In the genomic region with DNA sequence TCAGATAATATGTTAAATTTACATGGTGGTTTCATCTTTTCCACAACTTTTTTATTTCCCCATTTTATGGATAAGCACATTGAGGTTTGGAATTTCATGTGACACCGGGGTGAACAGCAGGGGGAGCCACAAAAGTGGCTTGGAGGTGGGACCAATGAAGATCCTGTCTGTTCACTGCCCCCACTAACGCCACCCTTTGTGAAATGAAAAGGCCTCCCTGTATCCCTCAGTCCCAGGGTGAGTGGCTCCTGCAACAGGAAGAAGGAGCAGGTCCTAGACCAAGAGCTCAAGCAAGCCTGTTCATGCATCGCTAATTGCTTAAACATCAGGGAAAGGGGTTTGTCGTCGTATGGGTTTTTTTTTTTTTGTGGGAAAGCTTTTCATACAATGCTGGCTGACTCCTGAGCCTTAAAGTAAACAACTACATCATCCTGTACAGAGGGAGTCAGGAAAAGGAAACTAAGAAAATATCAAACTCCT, we compare ENCODE assay signal across 11 cellular contexts.
DNase-seq lines count a peak whose midpoint lies in the region; ATAC-seq and TF ChIP-seq lines count a peak whose summit lies in the region.
"Had no signal": no experiment of that assay in that cellular context is flagged by ENCODE, and none has a peak within 500 bp of the region (broad histone marks: within the 10 kb centered on the region; RNA-seq: fewer than 3 reads in every experiment).

No MANE protein-coding gene starts in this region.

- no peaks in the 10 kb centered on the region for H3K27me3 Mint-ChIP-seq in type B pancreatic cell

- H3K9me3 Mint-ChIP-seq in type B pancreatic cell = peaks cover 4% of the 10 kb centered on the region

- no peak for ATAC-seq in HG03442 (IDR thresholded peaks at IDR 0.05; ENCODE audit: unreplicated experiment)

- H3K4me3 Mint-ChIP-seq in type B pancreatic cell = no peak overlapping the region

- H3K27ac Mint-ChIP-seq in type B pancreatic cell = no peak overlapping the region

- H3K4me1 Mint-ChIP-seq in type B pancreatic cell (ENCODE audit: unreplicated experiment) = peaks cover 9% of the 10 kb centered on the region

- peak; percentile 9 for DNase-seq in NCI-H2107 treated with DMSO at 0.1 percent for 48 hours (lab: John Stamatoyannopoulos, UW; ENCODE audit: unreplicated experiment)
- DNase-seq in NCI-H2107 (lab: John Stamatoyannopoulos, UW) = no peak
- DNase-seq in fibroblast of pulmonary artery (ENCODE audit: low read depth) = peak; percentile 64
- DNase-seq in retinal pigment epithelial cell (ENCODE audit: low read depth) = peak; percentile 24
- DNase-seq in type B pancreatic cell (ENCODE audit: extremely low spot score, unreplicated experiment) = no peak
- no peak for DNase-seq in coronary artery (ENCODE audit: low spot score)
- DNase-seq: adrenal gland, NCI-H1048 had no signal

- peaks cover 10% of the 10 kb centered on the region for H3K36me3 Mint-ChIP-seq in type B pancreatic cell

- H3K4me3 ChIP-seq in fibroblast of pulmonary artery (replicated peaks; ENCODE audit: low read depth, low read length) = no peak overlapping the region
- H3K4me3 ChIP-seq in retinal pigment epithelial cell (ENCODE audit: low read length) = no peak overlapping the region
- H3K4me3 ChIP-seq in coronary artery = no peak overlapping the region
- H3K4me3 ChIP-seq: adrenal gland, tibial nerve had no signal

- TF ChIP-seq CTCF in fibroblast of pulmonary artery (IDR thresholded peaks at IDR 0.05; ENCODE audit: low read length, missing control alignments) = peak; percentile 17
- TF ChIP-seq CTCF in retinal pigment epithelial cell (conservative IDR thresholded peaks at IDR 0.05; ENCODE audit: low read depth, low read length) = no peak
- TF ChIP-seq CTCF in type B pancreatic cell (conservative IDR thresholded peaks at IDR 0.05) = no peak
- TF ChIP-seq CTCF in coronary artery (IDR thresholded peaks at IDR 0.05) = no peak

- H3K27ac ChIP-seq in coronary artery = peak overlapping the region in 1 of 2 donors; percentile 24
- H3K27ac ChIP-seq: tibial nerve had no signal

TF ChIP-seq in PFSK-1, 5 proteins besides CTCF, POLR2A, EP300 and RAD21:
- TF ChIP-seq, protein P1, sequence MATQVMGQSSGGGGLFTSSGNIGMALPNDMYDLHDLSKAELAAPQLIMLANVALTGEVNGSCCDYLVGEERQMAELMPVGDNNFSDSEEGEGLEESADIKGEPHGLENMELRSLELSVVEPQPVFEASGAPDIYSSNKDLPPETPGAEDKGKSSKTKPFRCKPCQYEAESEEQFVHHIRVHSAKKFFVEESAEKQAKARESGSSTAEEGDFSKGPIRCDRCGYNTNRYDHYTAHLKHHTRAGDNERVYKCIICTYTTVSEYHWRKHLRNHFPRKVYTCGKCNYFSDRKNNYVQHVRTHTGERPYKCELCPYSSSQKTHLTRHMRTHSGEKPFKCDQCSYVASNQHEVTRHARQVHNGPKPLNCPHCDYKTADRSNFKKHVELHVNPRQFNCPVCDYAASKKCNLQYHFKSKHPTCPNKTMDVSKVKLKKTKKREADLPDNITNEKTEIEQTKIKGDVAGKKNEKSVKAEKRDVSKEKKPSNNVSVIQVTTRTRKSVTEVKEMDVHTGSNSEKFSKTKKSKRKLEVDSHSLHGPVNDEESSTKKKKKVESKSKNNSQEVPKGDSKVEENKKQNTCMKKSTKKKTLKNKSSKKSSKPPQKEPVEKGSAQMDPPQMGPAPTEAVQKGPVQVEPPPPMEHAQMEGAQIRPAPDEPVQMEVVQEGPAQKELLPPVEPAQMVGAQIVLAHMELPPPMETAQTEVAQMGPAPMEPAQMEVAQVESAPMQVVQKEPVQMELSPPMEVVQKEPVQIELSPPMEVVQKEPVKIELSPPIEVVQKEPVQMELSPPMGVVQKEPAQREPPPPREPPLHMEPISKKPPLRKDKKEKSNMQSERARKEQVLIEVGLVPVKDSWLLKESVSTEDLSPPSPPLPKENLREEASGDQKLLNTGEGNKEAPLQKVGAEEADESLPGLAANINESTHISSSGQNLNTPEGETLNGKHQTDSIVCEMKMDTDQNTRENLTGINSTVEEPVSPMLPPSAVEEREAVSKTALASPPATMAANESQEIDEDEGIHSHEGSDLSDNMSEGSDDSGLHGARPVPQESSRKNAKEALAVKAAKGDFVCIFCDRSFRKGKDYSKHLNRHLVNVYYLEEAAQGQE (IDR thresholded peaks at IDR 0.05; ENCODE audit: insufficient read depth in 1 of 2, low read depth in 2 of 2, low read length in 2 of 2) = no peak
- TF ChIP-seq SIN3A (IDR thresholded peaks at IDR 0.05; ENCODE audit: borderline replicate concordance, insufficient read depth, low read length) = 0 out of 2 replicates have a peak, but pooled peaks have one; percentile 46
- peak; percentile 36; the same call in 1 of the 2 replicates for TF ChIP-seq TAF1 (IDR thresholded peaks at IDR 0.05; ENCODE audit: borderline replicate concordance, insufficient read depth, low read length)
- TF ChIP-seq POLR2AphosphoS5 (IDR thresholded peaks at IDR 0.05; ENCODE audit: low read depth, low read length) = 0 out of 2 replicates have a peak, but pooled peaks have one; percentile 23
- TF ChIP-seq FOXP2 (optimal IDR thresholded peaks at IDR 0.05; ENCODE audit: borderline replicate concordance, extremely low read depth, extremely low read length, insufficient read depth) = no peak

Comparison
In these comparisons a context has a peak if more than half of its experiments do, and no peak if none do; other contexts are left out.
1. DNase-seq: peak in NCI-H2107 treated with DMSO at 0.1 percent for 48 hours (single experiment), fibroblast of pulmonary artery (single experiment) and retinal pigment epithelial cell (single experiment); none in NCI-H2107 (single experiment), type B pancreatic cell (single experiment) and coronary artery (single experiment).